ENCODE assay signal across 1 cellular context in the genomic region with DNA sequence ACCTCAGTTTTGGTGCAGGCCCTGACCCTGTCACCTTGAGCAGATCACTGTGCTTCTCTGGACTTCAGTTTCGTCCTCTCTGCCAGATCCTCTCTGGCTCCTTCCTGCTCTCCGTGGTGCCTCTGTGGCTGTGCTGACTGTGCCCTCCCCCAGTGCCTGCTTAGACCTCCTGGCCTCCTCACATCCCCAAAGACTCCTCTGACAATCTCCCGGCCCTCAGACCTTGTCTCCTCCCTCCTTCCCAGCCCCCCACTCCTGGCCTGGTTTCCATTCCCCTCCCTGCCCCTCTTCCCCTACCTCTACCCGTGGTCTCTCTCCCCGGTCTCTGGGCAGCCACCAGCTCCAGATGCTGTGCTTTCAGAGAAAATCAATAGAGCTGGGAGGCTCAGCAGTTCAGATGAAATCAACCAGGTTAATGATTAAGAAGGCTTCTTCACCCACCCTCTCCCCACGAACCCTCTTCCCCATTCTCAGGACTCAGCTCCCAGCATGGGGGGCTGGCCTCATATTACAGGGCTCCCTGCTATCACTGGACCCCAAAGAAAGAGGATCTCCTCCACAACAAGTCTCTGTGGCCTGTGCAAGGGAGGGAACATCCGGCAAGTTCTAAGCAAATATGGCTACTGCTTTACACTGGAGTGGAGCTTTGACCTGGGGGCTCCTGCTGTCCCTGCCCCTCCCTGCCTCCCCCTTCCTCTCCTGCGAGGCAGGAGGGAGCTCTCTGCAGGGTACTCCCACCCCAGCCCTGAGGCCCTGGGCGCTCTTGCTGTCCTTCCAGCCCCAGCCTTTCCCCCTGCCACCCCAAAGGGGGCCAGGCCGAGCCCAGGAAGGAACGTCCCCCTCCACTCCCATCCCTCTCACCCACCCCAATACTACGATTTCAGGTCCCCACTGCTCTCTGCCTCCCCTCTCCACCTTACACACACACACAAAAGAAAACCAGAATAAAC.
TF ChIP-seq lines count a peak whose summit lies in the region.

No MANE protein-coding gene starts in this region.

TF ChIP-seq in HepG2, 621 proteins besides CTCF, POLR2A, EP300 and RAD21 (continued from another document and continues in another):
- TF ChIP-seq, protein P1, sequence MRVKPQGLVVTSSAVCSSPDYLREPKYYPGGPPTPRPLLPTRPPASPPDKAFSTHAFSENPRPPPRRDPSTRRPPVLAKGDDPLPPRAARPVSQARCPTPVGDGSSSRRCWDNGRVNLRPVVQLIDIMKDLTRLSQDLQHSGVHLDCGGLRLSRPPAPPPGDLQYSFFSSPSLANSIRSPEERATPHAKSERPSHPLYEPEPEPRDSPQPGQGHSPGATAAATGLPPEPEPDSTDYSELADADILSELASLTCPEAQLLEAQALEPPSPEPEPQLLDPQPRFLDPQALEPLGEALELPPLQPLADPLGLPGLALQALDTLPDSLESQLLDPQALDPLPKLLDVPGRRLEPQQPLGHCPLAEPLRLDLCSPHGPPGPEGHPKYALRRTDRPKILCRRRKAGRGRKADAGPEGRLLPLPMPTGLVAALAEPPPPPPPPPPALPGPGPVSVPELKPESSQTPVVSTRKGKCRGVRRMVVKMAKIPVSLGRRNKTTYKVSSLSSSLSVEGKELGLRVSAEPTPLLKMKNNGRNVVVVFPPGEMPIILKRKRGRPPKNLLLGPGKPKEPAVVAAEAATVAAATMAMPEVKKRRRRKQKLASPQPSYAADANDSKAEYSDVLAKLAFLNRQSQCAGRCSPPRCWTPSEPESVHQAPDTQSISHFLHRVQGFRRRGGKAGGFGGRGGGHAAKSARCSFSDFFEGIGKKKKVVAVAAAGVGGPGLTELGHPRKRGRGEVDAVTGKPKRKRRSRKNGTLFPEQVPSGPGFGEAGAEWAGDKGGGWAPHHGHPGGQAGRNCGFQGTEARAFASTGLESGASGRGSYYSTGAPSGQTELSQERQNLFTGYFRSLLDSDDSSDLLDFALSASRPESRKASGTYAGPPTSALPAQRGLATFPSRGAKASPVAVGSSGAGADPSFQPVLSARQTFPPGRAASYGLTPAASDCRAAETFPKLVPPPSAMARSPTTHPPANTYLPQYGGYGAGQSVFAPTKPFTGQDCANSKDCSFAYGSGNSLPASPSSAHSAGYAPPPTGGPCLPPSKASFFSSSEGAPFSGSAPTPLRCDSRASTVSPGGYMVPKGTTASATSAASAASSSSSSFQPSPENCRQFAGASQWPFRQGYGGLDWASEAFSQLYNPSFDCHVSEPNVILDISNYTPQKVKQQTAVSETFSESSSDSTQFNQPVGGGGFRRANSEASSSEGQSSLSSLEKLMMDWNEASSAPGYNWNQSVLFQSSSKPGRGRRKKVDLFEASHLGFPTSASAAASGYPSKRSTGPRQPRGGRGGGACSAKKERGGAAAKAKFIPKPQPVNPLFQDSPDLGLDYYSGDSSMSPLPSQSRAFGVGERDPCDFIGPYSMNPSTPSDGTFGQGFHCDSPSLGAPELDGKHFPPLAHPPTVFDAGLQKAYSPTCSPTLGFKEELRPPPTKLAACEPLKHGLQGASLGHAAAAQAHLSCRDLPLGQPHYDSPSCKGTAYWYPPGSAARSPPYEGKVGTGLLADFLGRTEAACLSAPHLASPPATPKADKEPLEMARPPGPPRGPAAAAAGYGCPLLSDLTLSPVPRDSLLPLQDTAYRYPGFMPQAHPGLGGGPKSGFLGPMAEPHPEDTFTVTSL (CRISPR knock-in tag; IDR thresholded peaks at IDR 0.05; ENCODE audit: borderline replicate concordance): no peak
- TF ChIP-seq, protein P2, sequence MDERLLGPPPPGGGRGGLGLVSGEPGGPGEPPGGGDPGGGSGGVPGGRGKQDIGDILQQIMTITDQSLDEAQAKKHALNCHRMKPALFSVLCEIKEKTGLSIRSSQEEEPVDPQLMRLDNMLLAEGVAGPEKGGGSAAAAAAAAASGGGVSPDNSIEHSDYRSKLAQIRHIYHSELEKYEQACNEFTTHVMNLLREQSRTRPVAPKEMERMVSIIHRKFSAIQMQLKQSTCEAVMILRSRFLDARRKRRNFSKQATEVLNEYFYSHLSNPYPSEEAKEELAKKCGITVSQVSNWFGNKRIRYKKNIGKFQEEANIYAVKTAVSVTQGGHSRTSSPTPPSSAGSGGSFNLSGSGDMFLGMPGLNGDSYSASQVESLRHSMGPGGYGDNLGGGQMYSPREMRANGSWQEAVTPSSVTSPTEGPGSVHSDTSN (CRISPR knock-in tag; IDR thresholded peaks at IDR 0.05): no peak
- TF ChIP-seq, protein P3, sequence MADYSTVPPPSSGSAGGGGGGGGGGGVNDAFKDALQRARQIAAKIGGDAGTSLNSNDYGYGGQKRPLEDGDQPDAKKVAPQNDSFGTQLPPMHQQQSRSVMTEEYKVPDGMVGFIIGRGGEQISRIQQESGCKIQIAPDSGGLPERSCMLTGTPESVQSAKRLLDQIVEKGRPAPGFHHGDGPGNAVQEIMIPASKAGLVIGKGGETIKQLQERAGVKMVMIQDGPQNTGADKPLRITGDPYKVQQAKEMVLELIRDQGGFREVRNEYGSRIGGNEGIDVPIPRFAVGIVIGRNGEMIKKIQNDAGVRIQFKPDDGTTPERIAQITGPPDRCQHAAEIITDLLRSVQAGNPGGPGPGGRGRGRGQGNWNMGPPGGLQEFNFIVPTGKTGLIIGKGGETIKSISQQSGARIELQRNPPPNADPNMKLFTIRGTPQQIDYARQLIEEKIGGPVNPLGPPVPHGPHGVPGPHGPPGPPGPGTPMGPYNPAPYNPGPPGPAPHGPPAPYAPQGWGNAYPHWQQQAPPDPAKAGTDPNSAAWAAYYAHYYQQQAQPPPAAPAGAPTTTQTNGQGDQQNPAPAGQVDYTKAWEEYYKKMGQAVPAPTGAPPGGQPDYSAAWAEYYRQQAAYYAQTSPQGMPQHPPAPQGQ (CRISPR knock-in tag; IDR thresholded peaks at IDR 0.05; ENCODE audit: borderline replicate concordance): no peak
- TF ChIP-seq PHF20 (CRISPR knock-in tag; IDR thresholded peaks at IDR 0.05) (no peak), NFKB2 (CRISPR knock-in tag; IDR thresholded peaks at IDR 0.05; ENCODE audit: borderline replicate concordance) (no peak; the same call in 1 of the 2 replicates), ZNF143 (CRISPR knock-in tag; IDR thresholded peaks at IDR 0.05) (no peak), ZBTB42 (CRISPR knock-in tag; IDR thresholded peaks at IDR 0.05) (peak; percentile 86), NFE2L1 (CRISPR knock-in tag; IDR thresholded peaks at IDR 0.05; ENCODE audit: borderline replicate concordance) (no peak), CREB1 (IDR thresholded peaks at IDR 0.05) (no peak), CREB1 (CRISPR knock-in tag; IDR thresholded peaks at IDR 0.05) (no peak), HOXA5 (CRISPR knock-in tag; IDR thresholded peaks at IDR 0.05) (no peak; the same call in 1 of the 2 replicates), MXI1 (IDR thresholded peaks at IDR 0.05; ENCODE audit: borderline replicate concordance, low read depth, low read length) (no peak), ZNF737 (CRISPR knock-in tag; IDR thresholded peaks at IDR 0.05; ENCODE audit: borderline replicate concordance) (no peak), HOXD1 (CRISPR knock-in tag; IDR thresholded peaks at IDR 0.05) (0 out of 2 replicates have a peak, but pooled peaks have one; percentile 55), TMF1 (CRISPR knock-in tag; IDR thresholded peaks at IDR 0.05; ENCODE audit: low read depth) (no peak), ZSCAN31 (CRISPR knock-in tag; IDR thresholded peaks at IDR 0.05; ENCODE audit: low read depth) (0 out of 2 replicates have a peak, but pooled peaks have one; percentile 15), RFX5 (IDR thresholded peaks at IDR 0.05; ENCODE audit: low read depth, low read length) (no peak), ZBTB8A (CRISPR knock-in tag; IDR thresholded peaks at IDR 0.05; ENCODE audit: borderline replicate concordance, low read depth) (no peak), REPIN1 (CRISPR knock-in tag; IDR thresholded peaks at IDR 0.05; ENCODE audit: borderline replicate concordance, low read depth) (no peak), ZBTB7B (CRISPR knock-in tag; IDR thresholded peaks at IDR 0.05) (no peak; the same call in none of the 2 replicates), ZNF260 (CRISPR knock-in tag; IDR thresholded peaks at IDR 0.05; ENCODE audit: borderline replicate concordance, low read depth) (no peak), ZNF124 (CRISPR knock-in tag; IDR thresholded peaks at IDR 0.05) (no peak), EZH2 (conservative IDR thresholded peaks at IDR 0.05; ENCODE audit: low read depth, low read length) (no peak), ZFP82 (CRISPR knock-in tag; IDR thresholded peaks at IDR 0.05; ENCODE audit: borderline replicate concordance) (no peak), CBFB (CRISPR knock-in tag; IDR thresholded peaks at IDR 0.05) (no peak), DNMT1 (CRISPR knock-in tag; IDR thresholded peaks at IDR 0.05) (no peak), TCF12 (IDR thresholded peaks at IDR 0.05) (no peak), TCF12 (CRISPR knock-in tag; IDR thresholded peaks at IDR 0.05) (no peak)
- TF ChIP-seq, protein P4, sequence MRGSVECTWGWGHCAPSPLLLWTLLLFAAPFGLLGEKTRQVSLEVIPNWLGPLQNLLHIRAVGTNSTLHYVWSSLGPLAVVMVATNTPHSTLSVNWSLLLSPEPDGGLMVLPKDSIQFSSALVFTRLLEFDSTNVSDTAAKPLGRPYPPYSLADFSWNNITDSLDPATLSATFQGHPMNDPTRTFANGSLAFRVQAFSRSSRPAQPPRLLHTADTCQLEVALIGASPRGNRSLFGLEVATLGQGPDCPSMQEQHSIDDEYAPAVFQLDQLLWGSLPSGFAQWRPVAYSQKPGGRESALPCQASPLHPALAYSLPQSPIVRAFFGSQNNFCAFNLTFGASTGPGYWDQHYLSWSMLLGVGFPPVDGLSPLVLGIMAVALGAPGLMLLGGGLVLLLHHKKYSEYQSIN (CRISPR knock-in tag; IDR thresholded peaks at IDR 0.05; ENCODE audit: borderline replicate concordance): no peak
- TF ChIP-seq, protein P5, sequence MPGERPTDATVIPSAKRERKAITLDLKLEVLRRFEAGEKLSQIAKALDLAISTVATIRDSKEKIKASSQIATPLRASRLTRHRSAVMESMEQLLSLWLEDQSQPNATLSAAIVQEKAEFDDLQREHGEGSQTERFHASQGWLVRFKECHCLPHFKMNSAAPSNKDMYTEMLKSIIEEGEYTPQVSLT (CRISPR knock-in tag; IDR thresholded peaks at IDR 0.05; ENCODE audit: borderline replicate concordance, low read depth): no peak
- TF ChIP-seq, protein P6, sequence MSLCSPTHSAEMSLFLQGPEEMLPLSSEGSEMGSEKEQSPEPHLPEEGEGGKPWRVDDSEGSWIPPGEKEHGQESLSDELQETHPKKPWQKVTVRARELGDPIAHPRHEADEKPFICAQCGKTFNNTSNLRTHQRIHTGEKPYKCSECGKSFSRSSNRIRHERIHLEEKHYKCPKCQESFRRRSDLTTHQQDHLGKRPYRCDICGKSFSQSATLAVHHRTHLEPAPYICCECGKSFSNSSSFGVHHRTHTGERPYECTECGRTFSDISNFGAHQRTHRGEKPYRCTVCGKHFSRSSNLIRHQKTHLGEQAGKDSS (CRISPR knock-in tag; IDR thresholded peaks at IDR 0.05; ENCODE audit: borderline replicate concordance, low read depth): no peak
- TF ChIP-seq, protein P7, sequence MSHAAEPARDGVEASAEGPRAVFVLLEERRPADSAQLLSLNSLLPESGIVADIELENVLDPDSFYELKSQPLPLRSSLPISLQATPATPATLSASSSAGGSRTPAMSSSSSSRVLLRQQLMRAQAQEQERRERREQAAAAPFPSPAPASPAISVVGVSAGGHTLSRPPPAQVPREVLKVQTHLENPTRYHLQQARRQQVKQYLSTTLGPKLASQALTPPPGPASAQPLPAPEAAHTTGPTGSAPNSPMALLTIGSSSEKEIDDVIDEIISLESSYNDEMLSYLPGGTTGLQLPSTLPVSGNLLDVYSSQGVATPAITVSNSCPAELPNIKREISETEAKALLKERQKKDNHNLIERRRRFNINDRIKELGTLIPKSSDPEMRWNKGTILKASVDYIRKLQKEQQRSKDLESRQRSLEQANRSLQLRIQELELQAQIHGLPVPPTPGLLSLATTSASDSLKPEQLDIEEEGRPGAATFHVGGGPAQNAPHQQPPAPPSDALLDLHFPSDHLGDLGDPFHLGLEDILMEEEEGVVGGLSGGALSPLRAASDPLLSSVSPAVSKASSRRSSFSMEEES (CRISPR knock-in tag; IDR thresholded peaks at IDR 0.05): no peak
- TF ChIP-seq, protein P8, sequence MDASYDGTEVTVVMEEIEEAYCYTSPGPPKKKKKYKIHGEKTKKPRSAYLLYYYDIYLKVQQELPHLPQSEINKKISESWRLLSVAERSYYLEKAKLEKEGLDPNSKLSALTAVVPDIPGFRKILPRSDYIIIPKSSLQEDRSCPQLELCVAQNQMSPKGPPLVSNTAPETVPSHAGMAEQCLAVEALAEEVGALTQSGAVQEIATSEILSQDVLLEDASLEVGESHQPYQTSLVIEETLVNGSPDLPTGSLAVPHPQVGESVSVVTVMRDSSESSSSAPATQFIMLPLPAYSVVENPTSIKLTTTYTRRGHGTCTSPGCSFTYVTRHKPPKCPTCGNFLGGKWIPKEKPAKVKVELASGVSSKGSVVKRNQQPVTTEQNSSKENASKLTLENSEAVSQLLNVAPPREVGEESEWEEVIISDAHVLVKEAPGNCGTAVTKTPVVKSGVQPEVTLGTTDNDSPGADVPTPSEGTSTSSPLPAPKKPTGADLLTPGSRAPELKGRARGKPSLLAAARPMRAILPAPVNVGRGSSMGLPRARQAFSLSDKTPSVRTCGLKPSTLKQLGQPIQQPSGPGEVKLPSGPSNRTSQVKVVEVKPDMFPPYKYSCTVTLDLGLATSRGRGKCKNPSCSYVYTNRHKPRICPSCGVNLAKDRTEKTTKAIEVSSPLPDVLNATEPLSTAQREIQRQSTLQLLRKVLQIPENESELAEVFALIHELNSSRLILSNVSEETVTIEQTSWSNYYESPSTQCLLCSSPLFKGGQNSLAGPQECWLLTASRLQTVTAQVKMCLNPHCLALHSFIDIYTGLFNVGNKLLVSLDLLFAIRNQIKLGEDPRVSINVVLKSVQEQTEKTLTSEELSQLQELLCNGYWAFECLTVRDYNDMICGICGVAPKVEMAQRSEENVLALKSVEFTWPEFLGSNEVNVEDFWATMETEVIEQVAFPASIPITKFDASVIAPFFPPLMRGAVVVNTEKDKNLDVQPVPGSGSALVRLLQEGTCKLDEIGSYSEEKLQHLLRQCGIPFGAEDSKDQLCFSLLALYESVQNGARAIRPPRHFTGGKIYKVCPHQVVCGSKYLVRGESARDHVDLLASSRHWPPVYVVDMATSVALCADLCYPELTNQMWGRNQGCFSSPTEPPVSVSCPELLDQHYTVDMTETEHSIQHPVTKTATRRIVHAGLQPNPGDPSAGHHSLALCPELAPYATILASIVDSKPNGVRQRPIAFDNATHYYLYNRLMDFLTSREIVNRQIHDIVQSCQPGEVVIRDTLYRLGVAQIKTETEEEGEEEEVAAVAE (CRISPR knock-in tag; IDR thresholded peaks at IDR 0.05; ENCODE audit: borderline replicate concordance): no peak
- TF ChIP-seq, protein P9, sequence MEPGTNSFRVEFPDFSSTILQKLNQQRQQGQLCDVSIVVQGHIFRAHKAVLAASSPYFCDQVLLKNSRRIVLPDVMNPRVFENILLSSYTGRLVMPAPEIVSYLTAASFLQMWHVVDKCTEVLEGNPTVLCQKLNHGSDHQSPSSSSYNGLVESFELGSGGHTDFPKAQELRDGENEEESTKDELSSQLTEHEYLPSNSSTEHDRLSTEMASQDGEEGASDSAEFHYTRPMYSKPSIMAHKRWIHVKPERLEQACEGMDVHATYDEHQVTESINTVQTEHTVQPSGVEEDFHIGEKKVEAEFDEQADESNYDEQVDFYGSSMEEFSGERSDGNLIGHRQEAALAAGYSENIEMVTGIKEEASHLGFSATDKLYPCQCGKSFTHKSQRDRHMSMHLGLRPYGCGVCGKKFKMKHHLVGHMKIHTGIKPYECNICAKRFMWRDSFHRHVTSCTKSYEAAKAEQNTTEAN (CRISPR knock-in tag; conservative IDR thresholded peaks at IDR 0.05): no peak; the same call in 1 of the 2 replicates
- TF ChIP-seq, protein P10, sequence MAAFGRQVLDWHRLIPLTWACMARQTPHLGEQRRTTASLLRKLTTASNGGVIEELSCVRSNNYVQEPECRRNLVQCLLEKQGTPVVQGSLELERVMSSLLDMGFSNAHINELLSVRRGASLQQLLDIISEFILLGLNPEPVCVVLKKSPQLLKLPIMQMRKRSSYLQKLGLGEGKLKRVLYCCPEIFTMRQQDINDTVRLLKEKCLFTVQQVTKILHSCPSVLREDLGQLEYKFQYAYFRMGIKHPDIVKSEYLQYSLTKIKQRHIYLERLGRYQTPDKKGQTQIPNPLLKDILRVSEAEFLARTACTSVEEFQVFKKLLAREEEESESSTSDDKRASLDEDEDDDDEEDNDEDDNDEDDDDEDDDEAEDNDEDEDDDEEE (CRISPR knock-in tag; IDR thresholded peaks at IDR 0.05): no peak
